Comparison of ENCODE assay signal across 9 cellular contexts in the genomic region with DNA sequence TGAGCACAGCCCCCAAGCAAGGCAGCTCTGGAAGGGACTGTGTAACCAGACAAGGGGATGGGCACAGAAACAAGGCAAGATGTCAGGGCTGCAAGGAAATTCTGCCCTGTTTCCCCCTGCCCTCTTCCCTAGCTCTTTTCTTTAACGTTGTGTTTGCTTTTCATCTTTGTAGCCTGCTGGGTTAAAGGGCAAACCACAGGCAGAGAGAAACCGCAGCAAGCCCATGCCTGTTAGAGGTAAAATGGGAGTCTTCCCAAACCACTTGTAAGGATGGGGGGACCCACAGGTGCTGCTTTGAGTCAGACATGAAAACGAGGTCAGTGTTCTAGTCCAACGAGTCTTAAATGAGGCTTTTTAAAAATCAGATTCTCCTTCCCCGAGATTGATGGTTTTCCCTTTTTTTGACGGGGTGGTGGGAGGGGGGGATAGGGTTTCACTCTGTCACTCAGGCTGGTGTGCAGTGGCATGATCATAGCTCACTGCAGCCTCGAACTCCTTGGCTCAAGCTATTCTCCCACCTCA. TPM values are rescaled to one million over a fixed set of nuclear protein-coding genes. Genes with fewer than 3 reads are reported as not detected.
A peak's percentile ranks its signal among the peaks of the same experiment; 100 is the strongest.
DNase-seq lines count a peak whose midpoint lies in the region; ATAC-seq and TF ChIP-seq lines count a peak whose summit lies in the region.
"Had no signal": no experiment of that assay in that cellular context is flagged by ENCODE, and none has a peak within 500 bp of the region (broad histone marks: within the 10 kb centered on the region; RNA-seq: fewer than 3 reads in every experiment).

No MANE protein-coding gene starts in this region.

- peak overlapping the region; percentile 82 for H3K27ac ChIP-seq in RWPE1
- H3K27ac ChIP-seq in lower lobe of right lung = no peak overlapping the region

- peaks cover 31% of the 10 kb centered on the region for H3K4me1 ChIP-seq in lower lobe of right lung

- H3K9me3 Mint-ChIP-seq in stimulated activated naive B cell treated with anti-CD40 and anti-IgM and Interleukin-4, amounts not matched to agents 10 μg/mL and 1 μg/mL and 100 μg/mL, for 72 hours = peaks cover 1 to 5% of the 10 kb centered on the region in 2 donors

- DNase-seq in NCI-H510A treated with DMSO at 0.1 percent for 48 hours (lab: John Stamatoyannopoulos, UW) (peak; percentile 25), NCI-H510A (lab: John Stamatoyannopoulos, UW) (no peak), RWPE1 (ENCODE audit: low spot score) (peak; percentile 61), dedifferentiated amniotic fluid mesenchymal stem cell (ENCODE audit: extremely low spot score) (no peak), lower lobe of right lung (no peak), KG1 (lab: John Stamatoyannopoulos, UW) (no peak)
- DNase-seq in central memory CD4-positive, alpha-beta T cell = peak; percentile 31
- DNase-seq in stimulated activated naive B cell treated with anti-CD40 and anti-IgM and Interleukin-4, amounts not matched to agents 10 μg/mL and 1 μg/mL and 100 μg/mL, for 72 hours = no peak
- DNase-seq: erythroblast had no signal

- H3K36me3 Mint-ChIP-seq in stimulated activated naive B cell treated with anti-CD40 and anti-IgM and Interleukin-4, amounts not matched to agents 10 μg/mL and 1 μg/mL and 100 μg/mL, for 72 hours = peaks cover 0 to 1% of the 10 kb centered on the region in 2 donors

- TF ChIP-seq CTCF in RWPE1 (conservative IDR thresholded peaks at IDR 0.05; ENCODE audit: low read depth) (no peak), lower lobe of right lung (IDR thresholded peaks at IDR 0.05) (no peak)

- no peak overlapping the region for H3K4me3 ChIP-seq in lower lobe of right lung

- peak overlapping the region; percentile 13 to 53 for H3K4me3 Mint-ChIP-seq in stimulated activated naive B cell treated with anti-CD40 and anti-IgM and Interleukin-4, amounts not matched to agents 10 μg/mL and 1 μg/mL and 100 μg/mL, for 72 hours

- H3K27me3 ChIP-seq in lower lobe of right lung (ENCODE audit: low read depth) = no peaks in the 10 kb centered on the region

- H3K4me1 Mint-ChIP-seq in stimulated activated naive B cell treated with anti-CD40 and anti-IgM and Interleukin-4, amounts not matched to agents 10 μg/mL and 1 μg/mL and 100 μg/mL, for 72 hours = peaks cover 29 to 37% of the 10 kb centered on the region in 2 donors

- CTCF ChIA-PET in RWPE1 (lab: Yijun Ruan, JAX) = no interaction called here

- intact Hi-C loops in lower lobe of right lung (cut with DNase I) = no loop called here

- POLR2A ChIA-PET in RWPE1 (lab: Yijun Ruan, JAX; ENCODE audit: low non-redundant PET) = no interaction called here

- H3K27ac Mint-ChIP-seq in stimulated activated naive B cell treated with anti-CD40 and anti-IgM and Interleukin-4, amounts not matched to agents 10 μg/mL and 1 μg/mL and 100 μg/mL, for 72 hours = no peak overlapping the region

- no peaks in the 10 kb centered on the region for H3K9me3 ChIP-seq in lower lobe of right lung

- peak in 1 of 2 donors; percentile 6 for ATAC-seq in stimulated activated naive B cell treated with anti-CD40 and anti-IgM and Interleukin-4, amounts not matched to agents 10 μg/mL and 1 μg/mL and 100 μg/mL, for 72 hours (replicated peaks)
- ATAC-seq in lower lobe of right lung = no peak

- H3K36me3 ChIP-seq in lower lobe of right lung = no peaks in the 10 kb centered on the region

- H3K27me3 Mint-ChIP-seq in stimulated activated naive B cell treated with anti-CD40 and anti-IgM and Interleukin-4, amounts not matched to agents 10 μg/mL and 1 μg/mL and 100 μg/mL, for 72 hours = peaks cover 17 to 21% of the 10 kb centered on the region in 2 donors

RNA-seq across cellular contexts. Expression of gene TGFBR3, which starts 13.3 kb away (rescaled TPM):
- total RNA-seq in lower lobe of right lung = 51.7 TPM

Comparison
In these comparisons a context has a peak if more than half of its experiments do, and no peak if none do; other contexts are left out.
1. DNase-seq: peak in NCI-H510A treated with DMSO at 0.1 percent for 48 hours (single experiment), RWPE1 (single experiment) and central memory CD4-positive, alpha-beta T cell (single experiment); none in NCI-H510A (single experiment), stimulated activated naive B cell treated with anti-CD40 and anti-IgM and Interleukin-4, amounts not matched to agents 10 μg/mL and 1 μg/mL and 100 μg/mL, for 72 hours (single experiment), dedifferentiated amniotic fluid mesenchymal stem cell (single experiment), lower lobe of right lung (single experiment) and KG1 (single experiment).